ENCODE assay signal across 10 cellular contexts in the genomic region with DNA sequence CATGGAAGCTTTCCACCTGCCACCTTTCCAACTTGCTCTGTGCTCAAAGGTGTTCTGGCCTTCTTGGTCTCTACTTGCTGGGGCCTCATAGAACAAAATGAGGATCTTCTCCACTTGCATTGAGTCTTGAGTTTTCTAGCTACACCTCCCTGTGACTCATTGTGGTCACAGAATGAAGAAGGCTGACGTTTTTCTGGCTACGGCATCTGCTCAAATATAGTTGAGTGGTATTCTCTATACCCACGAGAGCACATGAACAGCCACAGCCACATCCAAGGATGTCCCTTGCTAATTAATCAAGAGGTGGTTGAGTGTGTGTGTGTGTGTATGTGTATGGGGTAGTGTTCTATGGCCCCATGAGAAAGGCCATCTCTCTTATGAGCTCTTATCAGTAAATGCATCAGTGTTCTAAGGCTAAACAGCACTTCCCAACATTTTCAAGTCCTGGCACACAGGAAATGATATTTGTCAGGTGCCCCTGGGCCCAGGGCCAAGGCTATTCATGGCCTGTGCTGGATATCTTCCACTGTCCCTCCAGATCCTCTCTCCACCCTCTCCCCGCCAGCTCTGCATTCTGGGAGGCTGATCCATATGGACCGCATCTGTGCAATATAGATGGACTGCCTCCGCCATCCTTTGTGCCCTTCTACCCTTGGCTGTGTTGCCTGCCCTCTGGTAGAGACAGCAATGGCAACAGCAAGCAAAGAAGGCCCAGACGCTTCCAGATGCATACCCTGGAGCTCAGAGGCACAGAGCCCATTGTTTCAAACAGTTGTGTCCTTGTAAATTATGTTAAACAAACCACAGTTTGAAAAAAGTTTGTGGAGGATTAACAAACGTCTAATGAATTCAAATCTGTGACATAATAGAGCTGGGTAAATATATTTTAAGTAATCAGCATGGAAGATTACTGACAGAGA.
DNase-seq lines count a peak whose midpoint lies in the region; ATAC-seq and TF ChIP-seq lines count a peak whose summit lies in the region.
"Had no signal": no experiment of that assay in that cellular context is flagged by ENCODE, and none has a peak within 500 bp of the region (broad histone marks: within the 10 kb centered on the region; RNA-seq: fewer than 3 reads in every experiment).

No MANE protein-coding gene starts in this region.

- no peak for TF ChIP-seq POLR2A in vagina (IDR thresholded peaks at IDR 0.05)

- H3K27ac ChIP-seq in aorta (ENCODE audit: low read depth in 1 of 2, low read length in 2 of 2) (no peak overlapping the region), vagina (no peak overlapping the region)

- intact Hi-C loops in aorta (cut with DNase I) (no loop called here), vagina (cut with DNase I) (no loop called here)

- ATAC-seq in aorta (ENCODE audit: low FRiP score): no peak
- ATAC-seq: Panc1 had no signal

- no peaks in the 10 kb centered on the region for H3K27me3 ChIP-seq in aorta (ENCODE audit: control insufficient read depth in 1 of 2, insufficient read depth in 2 of 2, low read length in 1 of 2)
- no peaks in the 10 kb centered on the region for H3K27me3 ChIP-seq in vagina
- H3K27me3 ChIP-seq: dorsolateral prefrontal cortex had no signal

- in situ Hi-C loops in GM13976 (cut with MboI; ENCODE audit: low sequenced_read_pairs, unreplicated experiment): no loop called here

- H3K4me3 ChIP-seq in fibroblast of the aortic adventitia (ENCODE audit: low read depth, low read length) (no peak overlapping the region), aorta (ENCODE audit: low read length in 2 of 2) (no peak overlapping the region), vagina (no peak overlapping the region)
- H3K4me3 ChIP-seq: dorsolateral prefrontal cortex had no signal

- H3K36me3 ChIP-seq in aorta (ENCODE audit: control insufficient read depth in 1 of 2, insufficient read depth in 2 of 2, low read length in 1 of 2): no peaks in the 10 kb centered on the region
- no peaks in the 10 kb centered on the region for H3K36me3 ChIP-seq in vagina

- peak; percentile 4 for DNase-seq in stimulated activated CD8-positive, alpha-beta memory T cell treated with anti-CD3 and anti-CD28 coated beads, Interleukin-12 subunit alpha, Interleukin-12 subunit beta, amount 100 ng/mL, for 4 hours (ENCODE audit: low read depth)
- DNase-seq in stimulated activated CD8-positive, alpha-beta memory T cell treated with anti-CD3 and anti-CD28 coated beads, Interleukin-4, amount 100 ng/mL, for 48 hours: no peak
- DNase-seq in RPMI8226 (peak; percentile 16), fibroblast of the aortic adventitia (ENCODE audit: low read depth) (peak; percentile 0), aorta (no peak), NCI-H2107 treated with DMSO at 0.1 percent for 48 hours (lab: John Stamatoyannopoulos, UW; ENCODE audit: unreplicated experiment) (no peak), vagina (ENCODE audit: extremely low spot score in 2 of 2) (no peak), GM13976 (ENCODE audit: low spot score) (no peak)

- 78 to 81% methylated on average over 8 of the region's 8 CpGs for WGBS in aorta, 2 donors

- H3K9me3 ChIP-seq in aorta (ENCODE audit: control insufficient read depth, low read length): no peaks in the 10 kb centered on the region
- no peaks in the 10 kb centered on the region for H3K9me3 ChIP-seq in vagina

- H3K4me1 ChIP-seq in aorta (ENCODE audit: control insufficient read depth in 1 of 2, insufficient read depth in 2 of 2, low read length in 2 of 2): no peaks in the 10 kb centered on the region
- H3K4me1 ChIP-seq in vagina: no peaks in the 10 kb centered on the region

- TF ChIP-seq CTCF in fibroblast of the aortic adventitia (IDR thresholded peaks at IDR 0.05; ENCODE audit: insufficient read depth, low read length) (no peak), vagina (IDR thresholded peaks at IDR 0.05) (no peak), GM13976 (IDR thresholded peaks at IDR 0.05; ENCODE audit: borderline replicate concordance, control extremely low read depth, extremely low read depth, insufficient read depth, missing control alignments) (no peak)

Comparison
In these comparisons a context has a peak if more than half of its experiments do, and no peak if none do; other contexts are left out.
1. DNase-seq: peak in stimulated activated CD8-positive, alpha-beta memory T cell treated with anti-CD3 and anti-CD28 coated beads, Interleukin-12 subunit alpha, Interleukin-12 subunit beta, amount 100 ng/mL, for 4 hours (single experiment), RPMI8226 (single experiment) and fibroblast of the aortic adventitia (single experiment); none in stimulated activated CD8-positive, alpha-beta memory T cell treated with anti-CD3 and anti-CD28 coated beads, Interleukin-4, amount 100 ng/mL, for 48 hours (single experiment), aorta (0 of 2), NCI-H2107 treated with DMSO at 0.1 percent for 48 hours (single experiment), vagina (0 of 2) and GM13976 (single experiment).